Comparison of ENCODE assay signal across 19 cellular contexts in the genomic region with DNA sequence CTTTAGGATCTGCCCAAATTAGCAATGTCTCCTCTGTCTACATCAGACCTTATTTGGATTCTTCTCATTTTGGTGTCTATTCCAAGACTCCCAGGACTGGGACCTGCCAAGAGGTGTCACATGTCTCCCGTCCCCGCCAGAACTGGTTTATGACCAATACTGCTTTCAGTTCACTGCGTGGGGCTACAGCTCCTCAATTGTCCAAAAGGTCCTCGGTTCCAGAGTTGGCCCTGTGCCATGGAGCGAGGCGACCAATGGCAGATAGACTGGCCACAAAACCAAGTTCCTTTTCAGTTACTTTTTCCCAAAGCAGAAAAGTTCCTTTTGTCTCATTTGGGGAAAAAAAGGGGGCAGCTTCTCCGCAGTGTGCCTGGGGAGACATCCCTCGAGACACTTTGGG.
DNase-seq lines count a peak whose midpoint lies in the region; ATAC-seq and TF ChIP-seq lines count a peak whose summit lies in the region.
"Had no signal": no experiment of that assay in that cellular context is flagged by ENCODE, and none has a peak within 500 bp of the region (broad histone marks: within the 10 kb centered on the region; RNA-seq: fewer than 3 reads in every experiment).

No MANE protein-coding gene starts in this region.

- peak; percentile 49 for ATAC-seq in sciatic nerve
- no peak for ATAC-seq in GM19351 (IDR thresholded peaks at IDR 0.05; ENCODE audit: unreplicated experiment)
- no peak for ATAC-seq in GM21576 (IDR thresholded peaks at IDR 0.05; ENCODE audit: unreplicated experiment)

- no peak for TF ChIP-seq CTCF in GM13976 (IDR thresholded peaks at IDR 0.05; ENCODE audit: borderline replicate concordance, control extremely low read depth, extremely low read depth, insufficient read depth, missing control alignments)

- peak overlapping the region; percentile 65 for H3K27ac ChIP-seq in cingulate gyrus (ENCODE audit: low read depth, low read length)
- H3K27ac ChIP-seq: RWPE1, SJCRH30 had no signal

- DNase-seq in amygdala (lab: John Stamatoyannopoulos, UW) (peak in 48 of 56 donors; percentile 12 to 84 (median 61)), midbrain (lab: John Stamatoyannopoulos, UW) (peak; percentile 76), sciatic nerve (ENCODE audit: low spot score) (peak; percentile 74), GM13976 (ENCODE audit: low spot score) (no peak), T1000 (lab: John Stamatoyannopoulos, UW) (no peak)
- DNase-seq: COR-L47, H7, Karpas-422, MG63, NCI-H1105, NCI-H1694 treated with DMSO at 0.1 percent for 48 hours, NCI-H2107, NCI-H345, NCI-H69, SJCRH30 had no signal

- in situ Hi-C loops in GM13976 (cut with MboI; ENCODE audit: low sequenced_read_pairs, unreplicated experiment), result no loop called here

- intact Hi-C loops in sciatic nerve (cut with DNase I), result no loop called here

Comparison
In these comparisons a context has a peak if more than half of its experiments do, and no peak if none do; other contexts are left out.
1. DNase-seq: peak in amygdala (48 of 56), midbrain (single experiment) and sciatic nerve (single experiment); none in GM13976 (single experiment) and T1000 (single experiment).